Comparison of ENCODE assay signal across 8 cellular contexts in genomic region chr9:128067622-128067897, GRCh38. TPM values are rescaled to one million over a fixed set of nuclear protein-coding genes. Genes with fewer than 3 reads are reported as not detected.
DNase-seq lines count a peak whose midpoint lies in the region; ATAC-seq and TF ChIP-seq lines count a peak whose summit lies in the region.

No MANE protein-coding gene starts in this region.

- H3K27ac ChIP-seq in stomach = peak overlapping the region; percentile 88 to 99 (median 95)

- H3K9me3 ChIP-seq in iPS-15b (ENCODE audit: control insufficient read depth, insufficient read depth, low read length) (no peaks in the 10 kb centered on the region), stomach (no peaks in the 10 kb centered on the region)

- TF ChIP-seq EP300 in stomach (IDR thresholded peaks at IDR 0.05) = no peak

- H3K4me1 ChIP-seq in iPS-15b (ENCODE audit: control insufficient read depth, insufficient read depth, low read length) = peaks cover 5% of the 10 kb centered on the region
- peaks cover 25 to 77% (median 58%) of the 10 kb centered on the region in 4 donors for H3K4me1 ChIP-seq in stomach

- CTCF ChIA-PET in HEK293T (lab: Yijun Ruan, JAX) = interaction anchor here (1.5 to 1.6 kb wide), 3 partner anchors 10 to 125 kb away, joined by 3 to 5 read pairs (median 4); no protein-coding TSS in a partner anchor

- H3K27me3 ChIP-seq in iPS-15b (ENCODE audit: control insufficient read depth, insufficient read depth, low read length) (no peaks in the 10 kb centered on the region), stomach (no peaks in the 10 kb centered on the region)

- POLR2A ChIA-PET in HEK293T (lab: Yijun Ruan, JAX) = interaction anchor here (0.8 to 2.6 kb wide), 10 partner anchors 10 to 137 kb away, joined by 3 to 20 read pairs (median 3); partner anchors contain the start of gene PIP5KL1

- H3K4me3 ChIP-seq in WI38 (ENCODE audit: low read depth, low read length) (peak overlapping the region; percentile 68), iPS-15b (ENCODE audit: low read depth, low read length) (peak overlapping the region; percentile 98), stomach (peak overlapping the region; percentile 77 to 99 (median 94))

- peak; percentile 41 for TF ChIP-seq POLR2A in GM18505 (IDR thresholded peaks at IDR 0.05; ENCODE audit: borderline replicate concordance, extremely low read depth, insufficient read depth, insufficient read length)
- no peak for TF ChIP-seq POLR2A in stomach (IDR thresholded peaks at IDR 0.05)

- intact Hi-C loops in stomach (cut with DNase I; ENCODE audit: low total_unique reads) = no loop called here

- H3K9ac ChIP-seq in iPS-15b (ENCODE audit: low read depth, low read length) = peak overlapping the region; percentile 98

- ATAC-seq in GM18505 (IDR thresholded peaks at IDR 0.05; ENCODE audit: unreplicated experiment) = no peak
- no peak for ATAC-seq in HG03342 (IDR thresholded peaks at IDR 0.05; ENCODE audit: unreplicated experiment)

- DNase-seq in stomach (no peak), D341Med (ENCODE audit: low spot score) (no peak), HK-2 (ENCODE audit: unreplicated experiment) (no peak), HEK293T (ENCODE audit: extremely low spot score) (no peak)

- WGBS in stomach, 5 donors = 0% methylated on average over 9 of the region's 9 CpGs

- no peaks in the 10 kb centered on the region for H3K36me3 ChIP-seq in iPS-15b (ENCODE audit: control insufficient read depth, insufficient read depth, low read length)
- peaks cover 8 to 13% (median 12%) of the 10 kb centered on the region in 4 donors for H3K36me3 ChIP-seq in stomach

- TF ChIP-seq CTCF in WI38 (IDR thresholded peaks at IDR 0.05; ENCODE audit: low read depth, low read length) = no peak
- no peak for TF ChIP-seq CTCF in stomach (IDR thresholded peaks at IDR 0.05)

TF ChIP-seq in HEK293T, 16 proteins besides CTCF, POLR2A, EP300 and RAD21:
- TF ChIP-seq PKNOX1 (IDR thresholded peaks at IDR 0.05) (no peak), NFRKB (IDR thresholded peaks at IDR 0.05) (no peak), CTBP1 (IDR thresholded peaks at IDR 0.05; ENCODE audit: borderline replicate concordance) (no peak), HDGF (IDR thresholded peaks at IDR 0.05; ENCODE audit: borderline replicate concordance) (no peak), SP1 (IDR thresholded peaks at IDR 0.05) (no peak), ZNF384 (IDR thresholded peaks at IDR 0.05) (no peak), SUZ12 (IDR thresholded peaks at IDR 0.05) (no peak), L3MBTL2 (conservative IDR thresholded peaks at IDR 0.05) (no peak), ELF4 (IDR thresholded peaks at IDR 0.05) (no peak), FOXM1 (IDR thresholded peaks at IDR 0.05; ENCODE audit: borderline replicate concordance) (no peak), LEF1 (IDR thresholded peaks at IDR 0.05; ENCODE audit: borderline replicate concordance) (no peak), BHLHE40 (IDR thresholded peaks at IDR 0.05; ENCODE audit: borderline replicate concordance) (no peak), ARNT (IDR thresholded peaks at IDR 0.05) (no peak), TARDBP (IDR thresholded peaks at IDR 0.05) (no peak), FOXK2 (IDR thresholded peaks at IDR 0.05) (no peak), FOXA1 (IDR thresholded peaks at IDR 0.05) (no peak)

RNA-seq across cellular contexts. Expression of gene NAIF1, which starts 0.4 kb away (rescaled TPM):
- 10 to 100 TPM in 2 of 5 donors, 1 to 10 TPM in 3; 1.8 to 40.3 (median 6.7) TPM for total RNA-seq in stomach
- polyA plus RNA-seq in stomach = 10 to 100 TPM in 1 of 3 donors, 1 to 10 TPM in 2; 7.0 to 10.3 (median 8.7) TPM

RNA-seq across cellular contexts. Expression of gene SLC25A25, which starts 0.5 kb away (rescaled TPM):
- total RNA-seq in stomach = 10 to 100 TPM; 12.3 to 37.1 (median 32.6) TPM
- polyA plus RNA-seq in stomach = 1 to 10 TPM; 7.9 to 9.2 (median 8.1) TPM

RNA-seq across cellular contexts. Expression of gene PTGES2, which starts 60.0 kb away (rescaled TPM):
- 100 to 1,000 TPM in 3 of 5 donors, 10 to 100 TPM in 2; 47.2 to 570 (median 125) TPM for total RNA-seq in stomach
- 10 to 100 TPM; 50.1 to 69.9 (median 58.3) TPM for polyA plus RNA-seq in stomach
